In the genomic region with DNA sequence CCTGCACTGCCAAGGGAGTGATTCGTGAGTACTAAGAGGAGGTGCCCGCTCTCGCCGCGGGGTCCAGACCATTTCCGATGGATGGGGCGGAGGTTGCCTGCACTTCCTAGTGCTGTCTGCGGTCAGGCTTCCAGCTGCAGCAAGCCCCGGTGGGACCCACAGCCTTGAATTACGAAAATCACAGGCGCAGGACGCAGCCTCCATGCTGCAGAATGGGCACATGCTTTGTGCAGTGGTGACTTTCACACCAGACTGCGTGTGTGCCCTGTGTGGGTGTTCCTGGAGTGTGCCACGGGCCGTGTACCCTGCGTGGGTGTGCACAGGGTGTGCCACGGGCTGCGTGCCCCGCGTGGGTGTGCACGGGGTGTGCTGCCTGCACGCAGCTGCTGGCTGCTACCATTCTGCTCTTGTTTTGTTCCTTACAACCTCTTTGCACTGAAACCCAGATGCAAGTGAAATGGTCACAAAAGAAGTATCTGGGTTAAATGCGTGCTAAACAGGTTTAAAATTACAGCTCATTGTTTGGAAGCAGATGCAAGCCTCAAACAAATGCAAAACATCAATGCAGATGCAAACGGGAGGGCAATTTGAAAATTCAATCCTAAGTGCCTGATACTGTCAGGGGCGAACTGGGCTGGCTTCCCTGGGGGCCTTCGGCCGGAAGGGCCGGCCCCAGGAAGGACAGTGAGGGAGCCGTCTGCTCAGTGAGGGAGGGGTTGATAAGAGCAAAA, we compare ENCODE assay signal across 19 cellular contexts.
DNase-seq lines count a peak whose midpoint lies in the region; ATAC-seq and TF ChIP-seq lines count a peak whose summit lies in the region.
"Had no signal": no experiment of that assay in that cellular context is flagged by ENCODE, and none has a peak within 500 bp of the region (broad histone marks: within the 10 kb centered on the region; RNA-seq: fewer than 3 reads in every experiment).

No MANE protein-coding gene starts in this region.

- DNase-seq in left ventricle myocardium inferior: no peak
- no peak for DNase-seq in Right ventricle myocardium superior
- peak; percentile 57 for DNase-seq in NCI-H69 (lab: John Stamatoyannopoulos, UW)
- DNase-seq in iPS DF 19.7 (ENCODE audit: low read depth, low spot score): peak; percentile 75
- DNase-seq in upper lobe of right lung: no peak
- no peak for DNase-seq in NCI-H524 (lab: John Stamatoyannopoulos, UW)
- DNase-seq: activated CD4-positive, alpha-beta memory T cell treated with anti-CD3 and anti-CD28 coated beads, Interleukin-2, amount 10 ng/mL, durations not matched to agents 7 days and 5 days; activated T-cell treated with anti-CD3 and anti-CD28 coated beads, Interleukin-2, amount 50 U/mL, for 24 hours; CD8-positive, alpha-beta memory T cell; KBM-7; MV-4-11; occipital lobe; sigmoid colon; SJCRH30; T-helper 2 cell had no signal

- H3K9me3 ChIP-seq in left ventricle myocardium inferior (replicated peaks) (peaks cover 7% of the 10 kb centered on the region), upper lobe of right lung (no peaks in the 10 kb centered on the region)
- H3K9me3 ChIP-seq: sigmoid colon, SJCRH30 had no signal

- H3K4me1 ChIP-seq in left ventricle myocardium inferior: peaks cover 19% of the 10 kb centered on the region
- no peaks in the 10 kb centered on the region for H3K4me1 ChIP-seq in upper lobe of right lung
- H3K4me1 ChIP-seq: sigmoid colon, SJCRH30 had no signal

- H3K36me3 ChIP-seq in left ventricle myocardium inferior (no peaks in the 10 kb centered on the region), upper lobe of right lung (no peaks in the 10 kb centered on the region)
- H3K36me3 ChIP-seq: sigmoid colon, SJCRH30 had no signal

- intact Hi-C loops in left ventricle myocardium inferior (cut with micrococcal nuclease): no loop called here
- intact Hi-C loops in Right ventricle myocardium superior (cut with DNase I): no loop called here
- intact Hi-C loops in upper lobe of right lung (cut with DNase I): no loop called here

- peak overlapping the region; percentile 34 for H3K4me3 ChIP-seq in left ventricle myocardium inferior
- no peak overlapping the region for H3K4me3 ChIP-seq in upper lobe of right lung
- H3K4me3 ChIP-seq: sigmoid colon, SJCRH30 had no signal

- TF ChIP-seq CTCF in left ventricle myocardium inferior (IDR thresholded peaks at IDR 0.05; ENCODE audit: borderline replicate concordance): no peak
- TF ChIP-seq CTCF in upper lobe of right lung (IDR thresholded peaks at IDR 0.05): no peak

- H3K27me3 ChIP-seq in left ventricle myocardium inferior (ENCODE audit: low read depth) (peaks cover 63% of the 10 kb centered on the region), upper lobe of right lung (peaks cover 28% of the 10 kb centered on the region)
- H3K27me3 ChIP-seq: SJCRH30 had no signal

- ATAC-seq in Right ventricle myocardium superior (ENCODE audit: poor library complexity): no peak
- peak; percentile 50 for ATAC-seq in upper lobe of right lung
- ATAC-seq in HG03565 (IDR thresholded peaks at IDR 0.05; ENCODE audit: unreplicated experiment): no peak
- no peak for ATAC-seq in GM21825 (IDR thresholded peaks at IDR 0.05; ENCODE audit: unreplicated experiment)
- ATAC-seq: activated naive CD4-positive, alpha-beta T cell treated with anti-CD3 and anti-CD28 coated beads, Interleukin-2, amount 50 U/mL, for 72 hours; HCT116 had no signal

- peak overlapping the region; percentile 39 for H3K27ac ChIP-seq in left ventricle myocardium inferior (replicated peaks)
- no peak overlapping the region for H3K27ac ChIP-seq in upper lobe of right lung
- H3K27ac ChIP-seq: sigmoid colon, SJCRH30 had no signal

Comparison
In these comparisons a context has a peak if more than half of its experiments do, and no peak if none do; other contexts are left out.
1. DNase-seq: peak in NCI-H69 (single experiment) and iPS DF 19.7 (single experiment); none in left ventricle myocardium inferior (single experiment), Right ventricle myocardium superior (single experiment), upper lobe of right lung (single experiment) and NCI-H524 (0 of 2).